22 cellular contexts compared by ENCODE assay signal in the genomic region with DNA sequence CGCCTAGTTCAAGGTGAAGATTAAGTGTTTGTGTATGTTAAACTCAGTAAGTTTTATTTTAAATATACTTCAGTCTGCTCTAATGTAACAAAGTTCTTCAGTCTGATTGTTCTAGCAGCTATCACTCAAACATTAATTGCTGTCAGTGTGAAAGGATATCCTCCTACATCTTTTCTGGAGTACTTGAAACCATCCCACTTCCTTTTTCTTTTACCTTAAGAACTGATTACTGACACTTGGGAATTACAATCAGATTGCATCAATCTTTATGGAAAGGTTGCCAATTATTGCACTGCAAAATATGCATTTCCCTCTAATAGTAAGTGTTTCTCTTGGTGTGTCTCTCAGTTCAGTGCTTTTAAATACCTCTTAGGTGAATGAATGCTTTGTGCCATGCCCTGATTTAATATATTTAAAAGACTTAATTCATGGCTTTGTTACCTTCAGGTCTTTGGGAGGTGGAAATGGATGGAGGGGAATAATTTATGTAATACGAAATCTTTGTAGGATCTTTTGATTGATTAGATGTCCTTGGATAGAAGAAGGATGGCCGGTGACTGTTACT. TPM values are rescaled to one million over a fixed set of nuclear protein-coding genes. Genes with fewer than 3 reads are reported as not detected.
DNase-seq lines count a peak whose midpoint lies in the region; ATAC-seq and TF ChIP-seq lines count a peak whose summit lies in the region.
"Had no signal": no experiment of that assay in that cellular context is flagged by ENCODE, and none has a peak within 500 bp of the region (broad histone marks: within the 10 kb centered on the region; RNA-seq: fewer than 3 reads in every experiment).

No MANE protein-coding gene starts in this region.

- H3K27ac Mint-ChIP-seq in Calu3 (ENCODE audit: unreplicated experiment) = peak overlapping the region; percentile 52
- H3K27ac Mint-ChIP-seq: activated CD4-positive, alpha-beta T cell treated with anti-CD3 and anti-CD28 coated beads, Interleukin-2, amount 10 ng/mL, durations not matched to agents 7 days and 5 days; activated CD8-positive, alpha-beta memory T cell treated with anti-CD3 and anti-CD28 coated beads, Interleukin-2, amount 10 ng/mL, durations not matched to agents 7 days and 5 days; activated naive CD4-positive, alpha-beta T cell treated with anti-CD3 and anti-CD28 coated beads, Interleukin-2, amount 50 U/mL, for 24 hours; effector memory CD8-positive, alpha-beta T cell; T-helper 1 cell treated with Interleukin-12 subunit alpha and Interleukin-12 subunit beta and Interleukin-4 antibody, amounts not matched to agents 30 μg/mL and 1 μg/mL, for 36 hours had no signal

- H3K4me3 ChIP-seq in breast epithelium (peak overlapping the region in 1 of 3 donors; percentile 26), left lung (no peak overlapping the region), stomach smooth muscle (ENCODE audit: low read length in 2 of 2) (peak overlapping the region in 1 of 2 donors; percentile 50)
- H3K4me3 ChIP-seq: ascending aorta, heart left ventricle, mucosa of descending colon, upper lobe of left lung had no signal

- TF ChIP-seq CTCF in Calu3 (IDR thresholded peaks at IDR 0.05; ENCODE audit: unreplicated experiment) = no peak
- no peak for TF ChIP-seq CTCF in breast epithelium (IDR thresholded peaks at IDR 0.05)
- TF ChIP-seq CTCF in left lung (IDR thresholded peaks at IDR 0.05) = no peak

- peaks cover 11% of the 10 kb centered on the region for H3K36me3 Mint-ChIP-seq in Calu3 (ENCODE audit: insufficient read depth, unreplicated experiment)

- no peak overlapping the region for H3K4me3 Mint-ChIP-seq in Calu3 (ENCODE audit: low read depth, unreplicated experiment)
- H3K4me3 Mint-ChIP-seq: activated CD4-positive, alpha-beta T cell treated with anti-CD3 and anti-CD28 coated beads, Interleukin-2, amount 10 ng/mL, durations not matched to agents 7 days and 5 days; activated CD8-positive, alpha-beta memory T cell treated with anti-CD3 and anti-CD28 coated beads, Interleukin-2, amount 10 ng/mL, durations not matched to agents 7 days and 5 days; activated naive CD4-positive, alpha-beta T cell treated with anti-CD3 and anti-CD28 coated beads, Interleukin-2, amount 50 U/mL, for 24 hours; effector memory CD8-positive, alpha-beta T cell; T-helper 1 cell treated with Interleukin-12 subunit alpha and Interleukin-12 subunit beta and Interleukin-4 antibody, amounts not matched to agents 30 μg/mL and 1 μg/mL, for 36 hours had no signal

- no peaks in the 10 kb centered on the region for H3K9me3 Mint-ChIP-seq in Calu3 (ENCODE audit: low read depth, unreplicated experiment)
- H3K9me3 Mint-ChIP-seq: activated CD4-positive, alpha-beta T cell treated with anti-CD3 and anti-CD28 coated beads, Interleukin-2, amount 10 ng/mL, durations not matched to agents 7 days and 5 days; activated naive CD4-positive, alpha-beta T cell treated with anti-CD3 and anti-CD28 coated beads, Interleukin-2, amount 50 U/mL, for 24 hours; effector memory CD8-positive, alpha-beta T cell; T-helper 1 cell treated with Interleukin-12 subunit alpha and Interleukin-12 subunit beta and Interleukin-4 antibody, amounts not matched to agents 30 μg/mL and 1 μg/mL, for 36 hours had no signal

- H3K4me1 ChIP-seq in breast epithelium (peaks cover 0 to 15% of the 10 kb centered on the region in 2 donors), left lung (peaks cover 23 to 26% of the 10 kb centered on the region in 2 donors), stomach smooth muscle (ENCODE audit: control insufficient read depth, insufficient read depth, low read length) (peaks cover 23% of the 10 kb centered on the region)

- no peak overlapping the region for H3K9ac ChIP-seq in stomach smooth muscle (ENCODE audit: low read length in 2 of 2)

- BruUV-seq in Calu3 (replicated peaks; lab: Mats Ljungman, UMichigan) = no TSS peak

- intact Hi-C loops in Calu3 (cut with micrococcal nuclease; ENCODE audit: unreplicated experiment) = loop anchor here (5.0 kb wide), 1 partner anchor 135 kb away; no protein-coding TSS in a partner anchor
- intact Hi-C loops in breast epithelium (cut with DNase I; ENCODE audit: low total_unique reads) = no loop called here
- intact Hi-C loops in left lung (cut with DNase I) = no loop called here

- no peak for TF ChIP-seq POLR2A in breast epithelium (IDR thresholded peaks at IDR 0.05)

- CTCF ChIA-PET in Calu3 (lab: Charles Lee) = interaction anchor here (0.9 kb wide), 1 partner anchor 10 kb away, joined by 3 read pairs; no protein-coding TSS in a partner anchor

- H3K27me3 ChIP-seq in breast epithelium (no peaks in the 10 kb centered on the region), left lung (no peaks in the 10 kb centered on the region), stomach smooth muscle (ENCODE audit: control insufficient read depth in 1 of 2, insufficient read depth in 2 of 2, low read length in 2 of 2) (no peaks in the 10 kb centered on the region)
- H3K27me3 ChIP-seq: ascending aorta, heart left ventricle, upper lobe of left lung had no signal

- peaks cover 27% of the 10 kb centered on the region for H3K4me1 Mint-ChIP-seq in Calu3 (ENCODE audit: low read depth, unreplicated experiment)
- H3K4me1 Mint-ChIP-seq: activated CD4-positive, alpha-beta T cell treated with anti-CD3 and anti-CD28 coated beads, Interleukin-2, amount 10 ng/mL, durations not matched to agents 7 days and 5 days; activated CD8-positive, alpha-beta memory T cell treated with anti-CD3 and anti-CD28 coated beads, Interleukin-2, amount 10 ng/mL, durations not matched to agents 7 days and 5 days had no signal

- ATAC-seq in left lung = peak; percentile 30
- ATAC-seq in GM18870 (IDR thresholded peaks at IDR 0.05; ENCODE audit: unreplicated experiment) = no peak
- ATAC-seq: activated CD8-positive, alpha-beta memory T cell treated with anti-CD3 and anti-CD28 coated beads, Interleukin-2, amount 10 ng/mL, durations not matched to agents 7 days and 5 days; effector memory CD8-positive, alpha-beta T cell had no signal

- DNase-seq in Calu3 (no peak), breast epithelium (ENCODE audit: low spot score in 2 of 2) (no peak), left lung (no peak), hypothalamus (lab: John Stamatoyannopoulos, UW) (no peak), T-helper 2 cell (no peak)
- DNase-seq in stimulated activated CD8-positive, alpha-beta memory T cell treated with anti-CD3 and anti-CD28 coated beads, Interleukin-4, amount 100 ng/mL, for 48 hours = no peak
- DNase-seq: activated CD4-positive, alpha-beta T cell treated with anti-CD3 and anti-CD28 coated beads, Interleukin-2, amount 10 ng/mL, durations not matched to agents 7 days and 5 days; activated CD8-positive, alpha-beta memory T cell treated with anti-CD3 and anti-CD28 coated beads, Interleukin-2, amount 10 ng/mL, durations not matched to agents 7 days and 5 days; effector memory CD8-positive, alpha-beta T cell; GOT3; IMR-90; mucosa of descending colon; NCI-H1417; NCI-H524 treated with DMSO at 0.1 percent for 48 hours; stimulated activated naive CD4-positive, alpha-beta T cell; upper lobe of left lung had no signal

- H3K9me3 ChIP-seq in breast epithelium = no peaks in the 10 kb centered on the region
- H3K9me3 ChIP-seq in left lung = no peaks in the 10 kb centered on the region
- no peaks in the 10 kb centered on the region for H3K9me3 ChIP-seq in stomach smooth muscle (ENCODE audit: control insufficient read depth in 2 of 2, low read length in 2 of 2)
- H3K9me3 ChIP-seq: ascending aorta, heart left ventricle, mucosa of descending colon, upper lobe of left lung had no signal

- H3K27ac ChIP-seq in breast epithelium (peak overlapping the region; percentile 35 to 56), left lung (peak overlapping the region in 1 of 2 donors; percentile 35), stomach smooth muscle (ENCODE audit: low read length) (peak overlapping the region; percentile 26)

- H3K27me3 Mint-ChIP-seq in Calu3 (ENCODE audit: unreplicated experiment) = no peaks in the 10 kb centered on the region
- H3K27me3 Mint-ChIP-seq: activated CD4-positive, alpha-beta T cell treated with anti-CD3 and anti-CD28 coated beads, Interleukin-2, amount 10 ng/mL, durations not matched to agents 7 days and 5 days; activated CD8-positive, alpha-beta memory T cell treated with anti-CD3 and anti-CD28 coated beads, Interleukin-2, amount 10 ng/mL, durations not matched to agents 7 days and 5 days; activated naive CD4-positive, alpha-beta T cell treated with anti-CD3 and anti-CD28 coated beads, Interleukin-2, amount 50 U/mL, for 24 hours; effector memory CD8-positive, alpha-beta T cell had no signal

- H3K36me3 ChIP-seq in breast epithelium (no peaks in the 10 kb centered on the region), left lung (no peaks in the 10 kb centered on the region), stomach smooth muscle (ENCODE audit: control insufficient read depth in 2 of 2, insufficient read depth in 2 of 2, low read length in 2 of 2) (no peaks in the 10 kb centered on the region)
- H3K36me3 ChIP-seq: ascending aorta had no signal

RNA-seq across cellular contexts. Expression of a gene that starts 16.6 kb away (rescaled TPM):
- total RNA-seq in Calu3 (2022) (67.3 and 69.5 TPM in 2 replicates), breast epithelium (100 to 1,000 TPM in 1 of 3 donors, 10 to 100 TPM in 2; 49.9 to 115 (median 83.6) TPM), left lung (10 to 100 TPM; 46.2 to 48.9 TPM)
